ENCODE assay signal across 10 cellular contexts in genomic region chr1:8407652-8408051, GRCh38.
DNase-seq lines count a peak whose midpoint lies in the region; ATAC-seq, FAIRE-seq and TF ChIP-seq lines count a peak whose summit lies in the region.
"Had no signal": no experiment of that assay in that cellular context is flagged by ENCODE, and none has a peak within 500 bp of the region (broad histone marks: within the 10 kb centered on the region; RNA-seq: fewer than 3 reads in every experiment).

No MANE protein-coding gene starts in this region.

- H3K9me2 ChIP-seq in GM23248 (ENCODE audit: insufficient read depth), result no peaks in the 10 kb centered on the region

- H2AFZ ChIP-seq in GM23248, result no peak overlapping the region

- H3K4me3 ChIP-seq in GM23248 (peak overlapping the region; percentile 19), WI38 (ENCODE audit: low read depth, low read length) (peak overlapping the region; percentile 11; the same call in 1 of the 2 replicates), kidney (ENCODE audit: low read length in 2 of 2) (peak overlapping the region; percentile 40 to 48), skeletal muscle tissue (ENCODE audit: low read length in 3 of 3) (peak overlapping the region; percentile 2 to 52 (median 19)), SJCRH30 (no peak overlapping the region)

- intact Hi-C loops in kidney (cut with DNase I), result no loop called here

- H3K27me3 ChIP-seq in GM23248 (replicated peaks; ENCODE audit: insufficient read depth), result no peaks in the 10 kb centered on the region
- H3K27me3 ChIP-seq in skeletal muscle tissue (ENCODE audit: control insufficient read depth in 3 of 3, insufficient read depth in 3 of 3, low read length in 3 of 3), result no peaks in the 10 kb centered on the region
- H3K27me3 ChIP-seq in SJCRH30, result no peaks in the 10 kb centered on the region

- 85 to 87% methylated on average over 5 of the region's 5 CpGs for WGBS in GM23248 (ENCODE audit: low coverage in 1 of 2, low lambda C conversion rate in 2 of 2, missing lambda C conversion rate in 2 of 2), 2 experiments

- peak overlapping the region; percentile 61 for H3K4me2 ChIP-seq in GM23248 (ENCODE audit: unreplicated experiment)

- in situ Hi-C loops in GM23248 (cut with MboI), result no loop called here

- no peaks in the 10 kb centered on the region for H4K20me1 ChIP-seq in GM23248 (ENCODE audit: insufficient read depth)

- FAIRE-seq in kidney (lab: Jason Lieb, UNC) (no peak), RCC 7860 (lab: Jason Lieb, UNC) (no peak)

- no peak for ATAC-seq in GM18858 (IDR thresholded peaks at IDR 0.05; ENCODE audit: unreplicated experiment)
- ATAC-seq: natural killer cell had no signal

- no peaks in the 10 kb centered on the region for H3K9me3 ChIP-seq in GM23248 (ENCODE audit: low read depth)
- no peaks in the 10 kb centered on the region for H3K9me3 ChIP-seq in kidney (ENCODE audit: control insufficient read depth in 1 of 2, low read length in 2 of 2)
- no peaks in the 10 kb centered on the region for H3K9me3 ChIP-seq in skeletal muscle tissue (ENCODE audit: control insufficient read depth in 3 of 3, low read length in 3 of 3)
- H3K9me3 ChIP-seq in SJCRH30 (replicated peaks), result no peaks in the 10 kb centered on the region

- peaks cover 15% of the 10 kb centered on the region; the same call in 1 of the 2 replicates for H3K36me3 ChIP-seq in GM23248 (ENCODE audit: low read depth)
- peaks cover 3 to 19% of the 10 kb centered on the region in 2 donors for H3K36me3 ChIP-seq in kidney (ENCODE audit: control insufficient read depth in 1 of 2, insufficient read depth in 2 of 2, low read length in 2 of 2)
- H3K36me3 ChIP-seq in skeletal muscle tissue (ENCODE audit: control insufficient read depth in 3 of 3, insufficient read depth in 3 of 3, low read length in 3 of 3), result peaks cover 0 to 14% (median 11%) of the 10 kb centered on the region in 3 donors
- H3K36me3 ChIP-seq in SJCRH30, result peaks cover 40% of the 10 kb centered on the region

- peaks cover 95% of the 10 kb centered on the region for H3K79me2 ChIP-seq in GM23248 (ENCODE audit: insufficient read depth)

- H3K9ac ChIP-seq in GM23248, result peak overlapping the region; percentile 62
- H3K9ac ChIP-seq in kidney (ENCODE audit: low read length in 2 of 2), result peak overlapping the region in 1 of 2 donors; percentile 68
- H3K9ac ChIP-seq in skeletal muscle tissue (ENCODE audit: low read depth in 1 of 3, low read length in 3 of 3), result peak overlapping the region; percentile 43 to 67 (median 65)

- TF ChIP-seq CTCF in WI38 (IDR thresholded peaks at IDR 0.05; ENCODE audit: low read depth, low read length) (no peak), kidney (IDR thresholded peaks at IDR 0.05; ENCODE audit: borderline replicate concordance, extremely low read depth, insufficient read depth) (no peak)

- H3F3A ChIP-seq in GM23248 (ENCODE audit: insufficient read depth), result peaks cover 53% of the 10 kb centered on the region

- peak overlapping the region; percentile 80 for H3K27ac ChIP-seq in GM23248
- peak overlapping the region; percentile 91 to 95 for H3K27ac ChIP-seq in kidney (ENCODE audit: low read depth in 2 of 2, low read length in 2 of 2)
- peak overlapping the region; percentile 77 for H3K27ac ChIP-seq in skeletal muscle tissue (ENCODE audit: low read depth, low read length)
- no peak overlapping the region for H3K27ac ChIP-seq in SJCRH30

- H3K4me1 ChIP-seq in GM23248 (ENCODE audit: insufficient read depth), result peaks cover 58% of the 10 kb centered on the region
- peaks cover 53 to 63% of the 10 kb centered on the region in 2 donors for H3K4me1 ChIP-seq in kidney (ENCODE audit: control insufficient read depth in 1 of 2, insufficient read depth in 1 of 2, low read depth in 1 of 2, low read length in 2 of 2)
- peaks cover 61 to 65% (median 64%) of the 10 kb centered on the region in 3 donors for H3K4me1 ChIP-seq in skeletal muscle tissue (ENCODE audit: control insufficient read depth in 3 of 3, insufficient read depth in 3 of 3, low read length in 3 of 3)
- H3K4me1 ChIP-seq in SJCRH30, result peaks cover 4% of the 10 kb centered on the region; the same call in 1 of the 2 replicates

- DNase-seq in GM23248 (no peak), kidney (no peak), SJCRH30 (no peak), RCC 7860 (ENCODE audit: low spot score) (no peak), NCI-H82 treated with DMSO at 0.1 percent for 48 hours (lab: John Stamatoyannopoulos, UW; ENCODE audit: unreplicated experiment) (no peak)
- DNase-seq: DMS53, natural killer cell had no signal
